8 cellular contexts compared by ENCODE assay signal in genomic region chr20:3407426-3408250, GRCh38. TPM values are rescaled to one million over a fixed set of nuclear protein-coding genes. Genes with fewer than 3 reads are reported as not detected.
A peak's percentile ranks its signal among the peaks of the same experiment; 100 is the strongest.
DNase-seq lines count a peak whose midpoint lies in the region; ATAC-seq and TF ChIP-seq lines count a peak whose summit lies in the region.

Gene DNAAF9, minus strand, starts transcription at chr20:3407669. Its CDS starts 112 bp downstream, at chr20:3407557.

- H3K9me3 ChIP-seq in hepatocyte (ENCODE audit: low read depth) (no peaks in the 10 kb centered on the region), vagina (no peaks in the 10 kb centered on the region)

- peak within 1 kb of the TSS; percentile 96 for H3K27ac ChIP-seq in hepatocyte
- H3K27ac ChIP-seq in vagina, result peak within 1 kb of the TSS; percentile 94

- peaks cover 4% of the 10 kb centered on the region for H4K20me1 ChIP-seq in hepatocyte (ENCODE audit: insufficient read depth, poor library complexity, severe bottlenecking)

- TF ChIP-seq POLR2A in NB4 (IDR thresholded peaks at IDR 0.05; ENCODE audit: extremely low read depth, insufficient read length) (peak; percentile 38), vagina (IDR thresholded peaks at IDR 0.05) (peak in 1 of 2 donors; percentile 5)

- H3K36me3 ChIP-seq in hepatocyte (replicated peaks; ENCODE audit: insufficient read depth, low read depth), result no peaks in the 10 kb centered on the region
- H3K36me3 ChIP-seq in vagina, result no peaks in the 10 kb centered on the region

- ATAC-seq in GM21529 (IDR thresholded peaks at IDR 0.05; ENCODE audit: unreplicated experiment), result peak; percentile 58

- H3K4me1 ChIP-seq in hepatocyte (ENCODE audit: insufficient read depth), result peaks cover 11% of the 10 kb centered on the region
- H3K4me1 ChIP-seq in vagina, result peaks cover 40% of the 10 kb centered on the region

- peak within 1 kb of the TSS; percentile 94 for H3K4me2 ChIP-seq in hepatocyte

- in situ Hi-C loops in astrocyte of the cerebellum (cut with HindIII; ENCODE audit: low sequenced_read_pairs), result no loop called here

- DNase-seq in COLO829 (ENCODE audit: low spot score) (peak; percentile 88), NB4 (ENCODE audit: low read depth) (peak; percentile 86), T-helper 9 cell (peak; percentile 68), astrocyte of the cerebellum (ENCODE audit: low read depth) (peak; percentile 19), hepatocyte (ENCODE audit: low spot score) (peak; percentile 92), retina (peak; percentile 90), vagina (ENCODE audit: extremely low spot score in 2 of 2) (peak in 1 of 2 donors; percentile 89)

- WGBS in hepatocyte (ENCODE audit: low lambda C conversion rate, missing lambda C conversion rate), result 0% methylated on average over 43 of the region's 103 CpGs

- H3K27me3 ChIP-seq in hepatocyte, result no peaks in the 10 kb centered on the region
- H3K27me3 ChIP-seq in vagina, result no peaks in the 10 kb centered on the region

- TF ChIP-seq CTCF in NB4 (IDR thresholded peaks at IDR 0.05; ENCODE audit: low read depth, low read length), result peak; percentile 17
- TF ChIP-seq CTCF in astrocyte of the cerebellum (IDR thresholded peaks at IDR 0.05; ENCODE audit: low read depth, low read length, missing control alignments), result peak; percentile 24
- TF ChIP-seq CTCF in hepatocyte (IDR thresholded peaks at IDR 0.05; ENCODE audit: poor library complexity), result peak; percentile 27
- peak in 1 of 3 experiments; percentile 31 for TF ChIP-seq CTCF in vagina (IDR thresholded peaks at IDR 0.05)

- intact Hi-C loops in vagina (cut with DNase I), result loop anchor here (5.0 kb wide), 1 partner anchor 65 kb away; the partner anchor contains the start of gene ATRN

- no peaks in the 10 kb centered on the region for H3K9me2 ChIP-seq in hepatocyte (replicated peaks; ENCODE audit: insufficient read depth)

- H3K79me2 ChIP-seq in hepatocyte, result peaks cover 46% of the 10 kb centered on the region

- peak within 1 kb of the TSS; percentile 93 for H2AFZ ChIP-seq in hepatocyte

- H3K4me3 ChIP-seq in NB4 (ENCODE audit: low read depth, low read length), result peak within 1 kb of the TSS; percentile 89
- H3K4me3 ChIP-seq in astrocyte of the cerebellum (ENCODE audit: low read depth, low read length), result peak within 1 kb of the TSS; percentile 88
- H3K4me3 ChIP-seq in hepatocyte, result peak within 1 kb of the TSS; percentile 76
- peak within 1 kb of the TSS; percentile 89 to 93 for H3K4me3 ChIP-seq in vagina

RNA-seq across cellular contexts. Expression of gene DNAAF9, which starts in this region (rescaled TPM):
- total RNA-seq in hepatocyte, result 10.3 and 11.9 TPM in 2 replicates
- polyA plus RNA-seq in hepatocyte, result 4.7 and 5.2 TPM in 2 replicates
- total RNA-seq in vagina, result 18.4 TPM
